ENCODE assay signal across 8 cellular contexts in genomic region chr3:194344012-194344411, GRCh38. TPM values are rescaled to one million over a fixed set of nuclear protein-coding genes. Genes with fewer than 3 reads are reported as not detected.
DNase-seq lines count a peak whose midpoint lies in the region; ATAC-seq and TF ChIP-seq lines count a peak whose summit lies in the region.

No MANE protein-coding gene starts in this region.

- peaks cover 0 to 4% (median 0%) of the 10 kb centered on the region in 4 donors for H3K4me1 ChIP-seq in tibial nerve

- H3K9me3 ChIP-seq in tibial nerve = no peaks in the 10 kb centered on the region

- H3K36me3 Mint-ChIP-seq in activated T-cell treated with anti-CD3 and anti-CD28 coated beads, Interleukin-2, amount 50 U/mL, for 24 hours (ENCODE audit: low read depth) = no peaks in the 10 kb centered on the region

- no peak overlapping the region for H3K4me3 ChIP-seq in fibroblast of pulmonary artery (replicated peaks; ENCODE audit: low read depth, low read length)
- no peak overlapping the region for H3K4me3 ChIP-seq in tibial nerve

- no peak overlapping the region for H3K4me3 Mint-ChIP-seq in activated T-cell treated with anti-CD3 and anti-CD28 coated beads, Interleukin-2, amount 50 U/mL, for 24 hours

- no peaks in the 10 kb centered on the region for H3K9me3 Mint-ChIP-seq in activated T-cell treated with anti-CD3 and anti-CD28 coated beads, Interleukin-2, amount 50 U/mL, for 24 hours

- peaks cover 3% of the 10 kb centered on the region for H3K4me1 Mint-ChIP-seq in activated T-cell treated with anti-CD3 and anti-CD28 coated beads, Interleukin-2, amount 50 U/mL, for 24 hours (ENCODE audit: low read depth)

- no peak overlapping the region for H3K27ac ChIP-seq in tibial nerve

- peaks cover 15% of the 10 kb centered on the region for H3K27me3 Mint-ChIP-seq in activated T-cell treated with anti-CD3 and anti-CD28 coated beads, Interleukin-2, amount 50 U/mL, for 24 hours

- TF ChIP-seq POLR2A in tibial nerve (IDR thresholded peaks at IDR 0.05) = no peak

- DNase-seq in DMS114 treated with DMSO at 0.1 percent for 48 hours (lab: John Stamatoyannopoulos, UW; ENCODE audit: unreplicated experiment) = peak; percentile 32
- peak; percentile 20 for DNase-seq in OCI-M2 (lab: John Stamatoyannopoulos, UW; ENCODE audit: unreplicated experiment)
- peak; percentile 80 for DNase-seq in activated T-cell treated with anti-CD3 and anti-CD28 coated beads, Interleukin-2, amount 50 U/mL, for 24 hours
- peak; percentile 72 for DNase-seq in fibroblast of pulmonary artery (ENCODE audit: low read depth)
- peak in 47 of 56 donors; percentile 3 to 82 (median 40) for DNase-seq in nucleus accumbens (lab: John Stamatoyannopoulos, UW)
- DNase-seq in tibial nerve (ENCODE audit: low spot score in 2 of 2) = peak; percentile 72 to 86

- H3K27ac Mint-ChIP-seq in activated T-cell treated with anti-CD3 and anti-CD28 coated beads, Interleukin-2, amount 50 U/mL, for 24 hours = no peak overlapping the region

- H3K27me3 ChIP-seq in tibial nerve = no peaks in the 10 kb centered on the region

- peak; percentile 61 for ATAC-seq in HG02678 (IDR thresholded peaks at IDR 0.05; ENCODE audit: unreplicated experiment)
- ATAC-seq in HG03045 (IDR thresholded peaks at IDR 0.05; ENCODE audit: unreplicated experiment) = no peak

- H3K36me3 ChIP-seq in tibial nerve = no peaks in the 10 kb centered on the region

- WGBS in tibial nerve, 2 donors = 28 to 32% methylated on average over 9 of the region's 9 CpGs

- peak; percentile 99 for TF ChIP-seq CTCF in fibroblast of pulmonary artery (IDR thresholded peaks at IDR 0.05; ENCODE audit: low read length, missing control alignments)
- TF ChIP-seq CTCF in tibial nerve (IDR thresholded peaks at IDR 0.05) = peak; percentile 78 to 93 (median 91)

- TF ChIP-seq EP300 in tibial nerve (IDR thresholded peaks at IDR 0.05) = no peak

RNA-seq across cellular contexts. Expression of gene CPN2, which starts 7.1 kb away (rescaled TPM):
- not detected for total RNA-seq in tibial nerve

RNA-seq across cellular contexts. Expression of gene LRRC15, which starts 25.5 kb away (rescaled TPM):
- not detected for total RNA-seq in tibial nerve

RNA-seq across cellular contexts. Expression of gene GP5, which starts 55.1 kb away (rescaled TPM):
- total RNA-seq in tibial nerve = not detected

Comparison
In these comparisons a context has a peak if more than half of its experiments do, and no peak if none do; other contexts are left out.
1. DNase-seq: peak in every context shown above with its lines; median percentile 80 in activated T-cell treated with anti-CD3 and anti-CD28 coated beads, Interleukin-2, amount 50 U/mL, for 24 hours; 79 in tibial nerve; 72 in fibroblast of pulmonary artery; 40 in nucleus accumbens; 32 in DMS114 treated with DMSO at 0.1 percent for 48 hours; 20 in OCI-M2.